In genomic region chr10:29374162-29374561, GRCh38 we compare ENCODE assay signal across 25 cellular contexts.
DNase-seq lines count a peak whose midpoint lies in the region; ATAC-seq, FAIRE-seq and TF ChIP-seq lines count a peak whose summit lies in the region.
"Had no signal": no experiment of that assay in that cellular context is flagged by ENCODE, and none has a peak within 500 bp of the region (broad histone marks: within the 10 kb centered on the region; RNA-seq: fewer than 3 reads in every experiment).

No MANE protein-coding gene starts in this region.

- no peak for TF ChIP-seq RAD21 in HepG2 (CRISPR knock-in tag; IDR thresholded peaks at IDR 0.05)

- H3K27me3 ChIP-seq in HepG2 (ENCODE audit: control insufficient read depth in 1 of 2, insufficient read depth in 2 of 2, low read length in 2 of 2) (0 out of 5 replicates have a peak, but pooled peaks cover 0 to under 1% of the 10 kb centered on the region in 2 experiments), right lobe of liver (no peaks in the 10 kb centered on the region)
- H3K27me3 ChIP-seq: BE2C; BLaER1 treated with 17β-estradiol and CSF1 and Interleukin-3, amounts not matched to agents 10 nM and 100 nM had no signal

- in situ Hi-C loops in HepG2 (cut with HindIII; ENCODE audit: extremely low pct_ligation_motif_present, low pct_unique_long_range_greater_than_20kb): loop anchor here (10.0 kb wide), 1 partner anchor 129 kb away; no protein-coding TSS in a partner anchor

- no peak for TF ChIP-seq EP300 in HepG2 (IDR thresholded peaks at IDR 0.05; ENCODE audit: low read depth in 2 of 2, low read length in 2 of 2)
- TF ChIP-seq EP300 in HepG2 (CRISPR knock-in tag; IDR thresholded peaks at IDR 0.05; ENCODE audit: borderline replicate concordance): no peak

- H3K27ac ChIP-seq in HepG2 (ENCODE audit: extremely low read length, insufficient read depth, low read length) (no peak overlapping the region), right lobe of liver (no peak overlapping the region)
- H3K27ac ChIP-seq: A549; BLaER1 treated with 17β-estradiol and CSF1 and Interleukin-3, amounts not matched to agents 10 nM and 100 nM had no signal

- H3K9ac ChIP-seq in HepG2 (ENCODE audit: insufficient read depth, low read depth, low read length): no peak overlapping the region
- H3K9ac ChIP-seq: BLaER1 treated with 17β-estradiol and CSF1 and Interleukin-3, amounts not matched to agents 10 nM and 100 nM had no signal

- DNase-seq in HepG2 (ENCODE audit: low spot score) (no peak), right lobe of liver (no peak), mesenteric fat pad (ENCODE audit: low spot score) (peak; percentile 74), type B pancreatic cell (ENCODE audit: extremely low spot score, unreplicated experiment) (no peak)
- no peak for DNase-seq in stimulated activated naive CD4-positive, alpha-beta T cell treated with Interleukin-2 at 50 U/mL for 16 hours (lab: John Stamatoyannopoulos, UW)
- DNase-seq: 8988T; ACHN; AML-193; BE2C; CD4-positive, alpha-beta T cell; CD8-positive, alpha-beta memory T cell; DMS 273 treated with DMSO at 0.1 percent for 48 hours; DMS79; EL; GF-D8; H9; HFFc6 had no signal

- peaks cover 43% of the 10 kb centered on the region for H3K4me1 ChIP-seq in HepG2 (ENCODE audit: insufficient read depth, low read length)
- H3K4me1 ChIP-seq in right lobe of liver: peaks cover 0 to 13% (median 5%) of the 10 kb centered on the region in 4 donors
- H3K4me1 ChIP-seq: A549 had no signal

- peak overlapping the region; percentile 32; the same call in 1 of the 2 replicates for H3K4me2 ChIP-seq in HepG2 (ENCODE audit: low read depth, low read length)
- H3K4me2 ChIP-seq: A549; BLaER1 treated with 17β-estradiol and CSF1 and Interleukin-3, amounts not matched to agents 10 nM and 100 nM; GM23338 had no signal

- H3K36me3 Mint-ChIP-seq in type B pancreatic cell: no peaks in the 10 kb centered on the region
- H3K36me3 Mint-ChIP-seq: CD14-positive monocyte; CD8-positive, alpha-beta memory T cell had no signal

- ATAC-seq in HepG2 (no peak), right lobe of liver (no peak), GM21737 (IDR thresholded peaks at IDR 0.05; ENCODE audit: unreplicated experiment) (no peak)
- ATAC-seq: A549, GM23338 had no signal

- 66% methylated on average over 7 of the region's 7 CpGs for WGBS in HepG2 (ENCODE audit: low lambda C conversion rate)
- 86% methylated on average over 7 of the region's 7 CpGs for WGBS in right lobe of liver (ENCODE audit: insufficient coverage, low coverage, low lambda C conversion rate, missing lambda C conversion rate)

- H3K4me3 Mint-ChIP-seq in type B pancreatic cell: no peak overlapping the region
- H3K4me3 Mint-ChIP-seq: CD14-positive monocyte; CD4-positive, alpha-beta T cell; CD8-positive, alpha-beta memory T cell; GM23338; H9; HFFc6 had no signal

- H3K9me3 Mint-ChIP-seq in type B pancreatic cell: no peaks in the 10 kb centered on the region
- H3K9me3 Mint-ChIP-seq: CD14-positive monocyte; CD4-positive, alpha-beta T cell; CD8-positive, alpha-beta memory T cell; GM23338; H9; HFFc6 had no signal

- TF ChIP-seq CTCF in HepG2 (CRISPR knock-in tag; IDR thresholded peaks at IDR 0.05) (no peak), right lobe of liver (IDR thresholded peaks at IDR 0.05) (no peak), type B pancreatic cell (conservative IDR thresholded peaks at IDR 0.05) (no peak)

- H3K4me3 ChIP-seq in HepG2 (replicated peaks in 1 of 3; ENCODE audit: insufficient read depth in 1 of 3, low read depth in 2 of 3, low read length in 3 of 3): no peak overlapping the region
- H3K4me3 ChIP-seq in right lobe of liver: no peak overlapping the region
- H3K4me3 ChIP-seq: A549; BLaER1 treated with 17β-estradiol and CSF1 and Interleukin-3, amounts not matched to agents 10 nM and 100 nM; GM23338 had no signal

- no peak overlapping the region for H2AFZ ChIP-seq in HepG2 (ENCODE audit: low read length)

- TF ChIP-seq POLR2A in HepG2 (IDR thresholded peaks at IDR 0.05; ENCODE audit: insufficient read depth in 1 of 2, low read depth in 2 of 2, low read length in 2 of 2) (no peak), right lobe of liver (IDR thresholded peaks at IDR 0.05) (no peak)

- intact Hi-C loops in HepG2 (cut with micrococcal nuclease; ENCODE audit: unreplicated experiment): no loop called here
- intact Hi-C loops in right lobe of liver (cut with DNase I): no loop called here

- H3K36me3 ChIP-seq in HepG2 (replicated peaks in 1 of 2; ENCODE audit: control insufficient read depth in 1 of 2, insufficient read depth in 2 of 2, low read length in 2 of 2): no peaks in the 10 kb centered on the region
- H3K36me3 ChIP-seq in right lobe of liver: no peaks in the 10 kb centered on the region
- H3K36me3 ChIP-seq: BE2C; BLaER1 treated with 17β-estradiol and CSF1 and Interleukin-3, amounts not matched to agents 10 nM and 100 nM had no signal

- no peaks in the 10 kb centered on the region for H4K20me1 ChIP-seq in HepG2 (ENCODE audit: insufficient read depth, low read length)
- H4K20me1 ChIP-seq: BLaER1 treated with 17β-estradiol and CSF1 and Interleukin-3, amounts not matched to agents 10 nM and 100 nM had no signal

- H3K79me2 ChIP-seq in HepG2 (ENCODE audit: insufficient read depth, low read length): no peaks in the 10 kb centered on the region

- peak overlapping the region; percentile 41 for H3K27ac Mint-ChIP-seq in type B pancreatic cell
- H3K27ac Mint-ChIP-seq: CD14-positive monocyte; CD4-positive, alpha-beta T cell; CD8-positive, alpha-beta memory T cell; GM23338; H9; HFFc6 had no signal

- H3K9me3 ChIP-seq in HepG2 (ENCODE audit: low read length) (no peaks in the 10 kb centered on the region), right lobe of liver (no peaks in the 10 kb centered on the region)
- H3K9me3 ChIP-seq: A549; BE2C; BLaER1 treated with 17β-estradiol and CSF1 and Interleukin-3, amounts not matched to agents 10 nM and 100 nM had no signal

- no TSS peak for BruUV-seq in HepG2 (replicated peaks; lab: Mats Ljungman, UMichigan)

- no peak for FAIRE-seq in HepG2 (lab: Jason Lieb, UNC)
- FAIRE-seq: A549, D721Med, GM12891, GM18507 had no signal

- peaks cover 28% of the 10 kb centered on the region for H3K4me1 Mint-ChIP-seq in type B pancreatic cell (ENCODE audit: unreplicated experiment)
- H3K4me1 Mint-ChIP-seq: CD14-positive monocyte; CD8-positive, alpha-beta memory T cell; GM23338 had no signal

- CTCF ChIA-PET in HepG2 (lab: Yijun Ruan, JAX; ENCODE audit: low intra/inter-chr PET ratio, low total read pairs): no interaction called here

- peaks cover 9% of the 10 kb centered on the region for H3K27me3 Mint-ChIP-seq in type B pancreatic cell

- POLR2A ChIA-PET in HepG2 (lab: Yijun Ruan, JAX): no interaction called here

TF ChIP-seq in HepG2, 621 proteins besides CTCF, POLR2A, EP300 and RAD21:
- TF ChIP-seq ZBED4 (CRISPR knock-in tag; IDR thresholded peaks at IDR 0.05; ENCODE audit: borderline replicate concordance) (no peak), NFE2L1 (CRISPR knock-in tag; IDR thresholded peaks at IDR 0.05; ENCODE audit: borderline replicate concordance) (no peak), ZNF614 (CRISPR knock-in tag; IDR thresholded peaks at IDR 0.05; ENCODE audit: borderline replicate concordance) (no peak), BHLHE40 (IDR thresholded peaks at IDR 0.05; ENCODE audit: low read length) (no peak)
